Comparison of ENCODE assay signal across 8 cellular contexts in the genomic region with DNA sequence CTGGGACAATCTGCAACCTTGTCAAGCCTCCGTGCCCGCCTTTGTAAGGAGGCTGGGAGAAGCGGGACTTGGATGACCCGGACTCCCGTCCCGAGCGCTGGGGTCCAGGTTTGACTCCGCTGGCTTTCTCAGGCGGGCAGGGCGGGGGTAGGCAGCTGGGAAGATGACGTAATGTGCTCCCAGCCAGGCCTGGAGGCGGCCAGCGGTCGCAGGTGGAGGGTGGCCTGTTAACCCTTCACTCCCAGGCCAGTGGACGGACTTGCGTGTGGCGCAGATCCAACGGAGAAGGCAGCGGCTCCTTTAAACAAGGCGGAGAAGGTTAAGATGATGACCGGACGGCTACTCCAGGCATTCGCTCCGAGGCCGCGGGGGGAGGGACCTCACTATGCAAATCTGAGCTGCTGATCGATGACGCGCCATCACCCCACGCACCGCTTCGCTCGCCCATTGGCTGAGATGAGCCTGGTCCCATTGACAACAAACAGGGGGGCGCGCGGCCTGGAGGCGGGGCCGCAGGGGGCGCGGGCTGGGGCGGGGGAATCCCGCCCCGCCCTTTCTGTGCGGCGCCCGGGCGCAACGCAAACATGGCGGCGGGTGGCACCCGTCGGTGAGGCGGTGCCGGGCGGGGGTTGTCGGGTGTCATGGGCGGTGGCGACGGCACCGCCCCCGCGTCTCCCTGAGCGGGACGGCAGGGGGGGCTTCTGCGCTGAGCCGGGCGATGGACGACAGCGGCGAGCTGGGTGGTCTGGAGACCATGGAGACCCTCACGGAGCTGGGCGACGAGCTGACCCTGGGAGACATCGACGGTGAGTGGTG. TPM values are rescaled to one million over a fixed set of nuclear protein-coding genes. Genes with fewer than 3 reads are reported as not detected.
DNase-seq lines count a peak whose midpoint lies in the region; ATAC-seq and TF ChIP-seq lines count a peak whose summit lies in the region.

A gene (plus strand): TSS at position 553 of the 816 bp plus-strand sequence. CDS start 166 bp downstream, at position 719.

- H3K27me3 ChIP-seq in heart right ventricle: no peaks in the 10 kb centered on the region
- no peaks in the 10 kb centered on the region for H3K27me3 ChIP-seq in upper lobe of left lung

- H3K36me3 ChIP-seq in heart right ventricle: peaks cover 0 to 21% (median 0%) of the 10 kb centered on the region in 9 donors
- H3K36me3 ChIP-seq in upper lobe of left lung: peaks cover 0 to 12% (median 7%) of the 10 kb centered on the region in 4 donors

- H3K27ac ChIP-seq in heart right ventricle: peak within 1 kb of the TSS; percentile 82 to 98 (median 94)
- H3K27ac ChIP-seq in upper lobe of left lung: peak within 1 kb of the TSS; percentile 91 to 96 (median 96)

- peak in 2 of 4 donors; percentile 93 to 98 for TF ChIP-seq EP300 in upper lobe of left lung (IDR thresholded peaks at IDR 0.05)

- H3K4me1 ChIP-seq in heart right ventricle (peaks cover 3 to 37% (median 22%) of the 10 kb centered on the region in 9 donors), upper lobe of left lung (peaks cover 10 to 40% (median 14%) of the 10 kb centered on the region in 4 donors)

- ATAC-seq in HG02870 (IDR thresholded peaks at IDR 0.05; ENCODE audit: unreplicated experiment) (peak; percentile 89), heart right ventricle (peak; percentile 96 to 99 (median 98)), upper lobe of left lung (ENCODE audit: low FRiP score in 2 of 2) (peak; percentile 98)

- TF ChIP-seq POLR2A in upper lobe of left lung (IDR thresholded peaks at IDR 0.05): peak in 3 of 4 donors; percentile 68 to 90 (median 72)

- DNase-seq in GM13976 (ENCODE audit: low spot score) (peak; percentile 99), NCI-H146 treated with DMSO at 0.1 percent for 48 hours (lab: John Stamatoyannopoulos, UW; ENCODE audit: unreplicated experiment) (peak; percentile 93), amniotic epithelial cell (ENCODE audit: low read depth) (peak; percentile 100), heart right ventricle (peak; percentile 99 to 100), posterior cingulate gyrus (peak; percentile 99 to 100 (median 100)), upper lobe of left lung (peak; percentile 99 to 100)

- H3K4me3 ChIP-seq in heart right ventricle (peak within 1 kb of the TSS; percentile 68 to 96 (median 92)), upper lobe of left lung (peak within 1 kb of the TSS; percentile 65 to 98 (median 86))

- no peak for TF ChIP-seq CTCF in GM13976 (IDR thresholded peaks at IDR 0.05; ENCODE audit: borderline replicate concordance, control extremely low read depth, extremely low read depth, insufficient read depth, missing control alignments)
- no peak for TF ChIP-seq CTCF in heart right ventricle (IDR thresholded peaks at IDR 0.05)
- no peak for TF ChIP-seq CTCF in upper lobe of left lung (IDR thresholded peaks at IDR 0.05)

- in situ Hi-C loops in GM13976 (cut with MboI; ENCODE audit: low sequenced_read_pairs, unreplicated experiment): no loop called here

- no peaks in the 10 kb centered on the region for H3K9me3 ChIP-seq in heart right ventricle
- H3K9me3 ChIP-seq in upper lobe of left lung: no peaks in the 10 kb centered on the region

- intact Hi-C loops in T-helper 1 cell treated with Interleukin-12 subunit alpha and Interleukin-12 subunit beta and Interleukin-4 antibody, amounts not matched to agents 30 ng/mL and 1 ng/mL, for 36 hours (cut with micrococcal nuclease): loop anchor here (1.0 to 5.0 kb wide), 7 partner anchors 32 to 260 kb away; a partner anchor contains a TSS
- intact Hi-C loops in heart right ventricle (cut with DNase I) (loop anchor here in 3 of 10 donors (10.0 kb wide), 2 partner anchors 138 to 242 kb away; a partner anchor contains a TSS), posterior cingulate gyrus (cut with DNase I) (no loop called here)

- 0 to 1% methylated on average over 67 to 75 of the region's 75 CpGs for WGBS in heart right ventricle, 2 donors
- WGBS in upper lobe of left lung, 2 donors: 0% methylated on average over 9 to 11 of the region's 75 CpGs

RNA-seq across cellular contexts. Expression of the gene that starts here (rescaled TPM):
- total RNA-seq in T-helper 1 cell treated with Interleukin-12 subunit alpha and Interleukin-12 subunit beta and Interleukin-4 antibody, amounts not matched to agents 30 ng/mL and 1 ng/mL, for 36 hours: 156 and 160 TPM in 2 replicates
- 10 to 100 TPM; 57.1 to 94.3 (median 75.8) TPM for total RNA-seq in heart right ventricle
- 10 to 100 TPM; 37.5 to 52.3 TPM for polyA plus RNA-seq in heart right ventricle
- 100 to 1,000 TPM; 124 to 175 (median 145) TPM for total RNA-seq in upper lobe of left lung

Comparison
In these comparisons a context has a peak if more than half of its experiments do, and no peak if none do; other contexts are left out.
1. Peak in every context shown above with its lines: DNase-seq, ATAC-seq, H3K4me3 ChIP-seq and H3K27ac ChIP-seq.